Comparison of ENCODE assay signal across 22 cellular contexts in genomic region chr5:157976429-157976828, GRCh38.
"Had no signal": no experiment of that assay in that cellular context is flagged by ENCODE, and none has a peak within 500 bp of the region (broad histone marks: within the 10 kb centered on the region; RNA-seq: fewer than 3 reads in every experiment).

No MANE protein-coding gene starts in this region.

- H3K4me3 ChIP-seq: esophagus squamous epithelium, lung, mucosa of descending colon, right lobe of liver, suprapubic skin, transverse colon, upper lobe of right lung, uterus had no signal

- DNase-seq: effector CD8-positive, alpha-beta T cell; endodermal cell; esophagus squamous epithelium; mesenchymal stem cell; mucosa of descending colon; naive B cell; right lobe of liver; small intestine; stimulated activated CD4-positive, alpha-beta T cell treated with anti-CD3 and anti-CD28 coated beads, Interleukin-12 subunit alpha, Interleukin-12 subunit beta, amount 100 ng/mL, for 4 hours; stimulated activated CD4-positive, alpha-beta T cell treated with anti-CD3 and anti-CD28 coated beads, Interleukin-1b, Interleukin-23, amount 100 ng/mL, for 48 hours; stimulated activated CD4-positive, alpha-beta T cell treated with anti-CD3 and anti-CD28 coated beads, Interleukin-4, amount 100 ng/mL, for 1 hour; stimulated activated CD8-positive, alpha-beta memory T cell treated with anti-CD3 and anti-CD28 coated beads, Interleukin-4, amount 100 ng/mL, for 48 hours; stimulated activated naive CD4-positive, alpha-beta T cell; stimulated activated naive CD8-positive, alpha-beta T cell treated with anti-CD3 and anti-CD28 coated beads, Interleukin-15, amount 100 ng/mL, for 72 hours; transverse colon; upper lobe of right lung; uterus had no signal

- H3K27me3 ChIP-seq: esophagus squamous epithelium, right lobe of liver, suprapubic skin, transverse colon, upper lobe of right lung, uterus had no signal

- ATAC-seq: left lobe of liver; mucosa of descending colon; natural killer cell treated with Interleukin-12 subunit alpha and Interleukin-12 subunit beta and Interleukin-15 and Interleukin-18, amount 100 ng/mL, for 72 hours; right lobe of liver; stimulated activated naive CD8-positive, alpha-beta T cell treated with anti-CD3 and anti-CD28 coated beads, Interleukin-15, amount 100 ng/mL, for 72 hours; upper lobe of right lung had no signal

- H3K4me1 ChIP-seq: esophagus squamous epithelium, parathyroid adenoma, right lobe of liver, suprapubic skin, upper lobe of right lung had no signal

- H3K9ac ChIP-seq: parathyroid adenoma had no signal

- H2AFZ ChIP-seq: parathyroid adenoma had no signal

- H3K9me3 ChIP-seq: esophagus squamous epithelium, mucosa of descending colon, right lobe of liver, suprapubic skin, transverse colon, upper lobe of right lung, uterus had no signal

- H3K27ac ChIP-seq: esophagus squamous epithelium, parathyroid adenoma, right lobe of liver, suprapubic skin, transverse colon, upper lobe of right lung, uterus had no signal

- H3K36me3 ChIP-seq: esophagus squamous epithelium, right lobe of liver, suprapubic skin, transverse colon, upper lobe of right lung, uterus had no signal

- H3K79me2 ChIP-seq: parathyroid adenoma had no signal
